ENCODE assay signal across 13 cellular contexts in genomic region chr17:45230787-45231480, GRCh38. TPM values are rescaled to one million over a fixed set of nuclear protein-coding genes. Genes with fewer than 3 reads are reported as not detected.
DNase-seq lines count a peak whose midpoint lies in the region; ATAC-seq, FAIRE-seq and TF ChIP-seq lines count a peak whose summit lies in the region.
"Had no signal": no experiment of that assay in that cellular context is flagged by ENCODE, and none has a peak within 500 bp of the region (broad histone marks: within the 10 kb centered on the region; RNA-seq: fewer than 3 reads in every experiment).

No MANE protein-coding gene starts in this region.

- peak overlapping the region; percentile 94 for H3K27ac Mint-ChIP-seq in activated CD4-positive, alpha-beta T cell treated with anti-CD3 and anti-CD28 coated beads, Interleukin-2, amount 10 ng/mL, durations not matched to agents 24 days and 14 days
- peak overlapping the region; percentile 100 for H3K27ac Mint-ChIP-seq in stimulated activated effector memory CD8-positive, alpha-beta T cell treated with anti-CD3 and anti-CD28 coated beads, Interleukin-12 subunit alpha, Interleukin-12 subunit beta, amount 100 ng/mL, for 72 hours

- H4K8ac ChIP-seq in H1 (ENCODE audit: extremely low read depth, insufficient read depth, low read length), result no peak overlapping the region

- 0 out of 2 replicates have a peak overlapping the region, but pooled peaks have one; percentile 18 for H2BK20ac ChIP-seq in H1 (ENCODE audit: low read length)

- H2BK5ac ChIP-seq in H1 (ENCODE audit: low read depth, low read length), result no peak overlapping the region

- no peak overlapping the region for H3K56ac ChIP-seq in H1 (replicated peaks; ENCODE audit: insufficient read length, low read depth, low read length)

- no peaks in the 10 kb centered on the region for H3K79me1 ChIP-seq in H1 (ENCODE audit: low read depth, low read length)

- H2BK120ac ChIP-seq in H1 (replicated peaks; ENCODE audit: low read depth, low read length), result no peak overlapping the region

- peaks cover 39% of the 10 kb centered on the region; the same call in 1 of the 2 replicates for H3F3A ChIP-seq in PC-9 (ENCODE audit: insufficient read depth, low read depth)

- no peak overlapping the region for H3K9ac ChIP-seq in H1 (replicated peaks in 1 of 4; ENCODE audit: extremely low read depth in 1 of 4, low read depth in 3 of 4, low read length in 3 of 4)

- H2BK12ac ChIP-seq in H1 (ENCODE audit: low read depth, low read length), result peak overlapping the region; percentile 68; the same call in 1 of the 2 replicates

- WGBS in H1 (ENCODE audit: extremely low coverage in 1 of 2, insufficient coverage in 1 of 2, insufficient read length in 1 of 2, insufficient replicate concordance in 2 of 2, low coverage in 1 of 2, low lambda C conversion rate in 2 of 2, missing lambda C conversion rate in 1 of 2), 2 experiments, result 76% methylated on average over 6 of the region's 12 CpGs; no CpG with 5 or more reads in 1 of the 2 experiments

- in situ Hi-C loops in KBM-7 (cut with MboI; ENCODE audit: low pct_unique_long_range_greater_than_20kb, low sequenced_read_pairs), result no loop called here

- TF ChIP-seq POLR2A in H1 (IDR thresholded peaks at IDR 0.05; ENCODE audit: control extremely low read depth in 1 of 2, low read depth in 2 of 2, low read length in 2 of 2), result no peak

- H3K27ac ChIP-seq in PC-9, result no peak overlapping the region
- no peak overlapping the region for H3K27ac ChIP-seq in H1 (ENCODE audit: low read depth, low read length)

- H3K9me2 ChIP-seq in PC-9 (ENCODE audit: insufficient read depth), result no peaks in the 10 kb centered on the region

- H2AFZ ChIP-seq in PC-9, result no peak overlapping the region
- H2AFZ ChIP-seq in H1 (ENCODE audit: low read length), result no peak overlapping the region

- TF ChIP-seq RAD21 in H1 (IDR thresholded peaks at IDR 0.05 in 1 of 2, conservative IDR thresholded peaks at IDR 0.05 in 1 of 2; ENCODE audit: low read depth in 2 of 2, low read length in 2 of 2), result no peak

- no peak for ATAC-seq in stimulated activated effector memory CD8-positive, alpha-beta T cell treated with anti-CD3 and anti-CD28 coated beads, Interleukin-12 subunit alpha, Interleukin-12 subunit beta, amount 100 ng/mL, for 72 hours
- ATAC-seq in HG03457 (IDR thresholded peaks at IDR 0.05; ENCODE audit: unreplicated experiment), result no peak

- TF ChIP-seq EP300 in H1 (IDR thresholded peaks at IDR 0.05; ENCODE audit: borderline replicate concordance in 1 of 2, low read depth in 2 of 2, low read length in 2 of 2), result no peak

- POLR2A ChIA-PET in PC-9 (lab: Charles Lee; ENCODE audit: unreplicated experiment), result interaction anchor here (0.5 to 1.0 kb wide), 4 partner anchors 47 to 441 kb away, joined by 3 to 15 read pairs (median 4); partner anchors contain the start of gene HEXIM1
- POLR2A ChIA-PET in H1 (lab: Charles Lee; ENCODE audit: partially characterized antibody), result interaction anchor here (0.7 to 2.8 kb wide), 8 partner anchors 10 to 82 kb away, joined by 3 to 18 read pairs (median 8); partner anchors contain the start of genes HEXIM1 and HEXIM2

- no peaks in the 10 kb centered on the region for H3K27me3 Mint-ChIP-seq in activated CD4-positive, alpha-beta T cell treated with anti-CD3 and anti-CD28 coated beads, Interleukin-2, amount 10 ng/mL, durations not matched to agents 24 days and 14 days

- peaks cover 7% of the 10 kb centered on the region; the same call in 1 of the 2 replicates for H3K79me2 ChIP-seq in PC-9 (ENCODE audit: low read depth)
- no peaks in the 10 kb centered on the region for H3K79me2 ChIP-seq in H1 (ENCODE audit: control insufficient read depth in 1 of 2, insufficient read depth in 2 of 2, low read length in 2 of 2)

- H2BK15ac ChIP-seq in H1 (ENCODE audit: low read length), result peak overlapping the region; percentile 72; the same call in 1 of the 2 replicates

- H3K4me1 ChIP-seq in PC-9 (replicated peaks; ENCODE audit: insufficient read depth) (peaks cover 43% of the 10 kb centered on the region), H1 (replicated peaks in 1 of 4; ENCODE audit: control insufficient read depth in 3 of 4, insufficient read depth in 4 of 4, low read length in 3 of 4) (peaks cover 8 to 30% (median 17%) of the 10 kb centered on the region in 4 experiments)

- H3K27me3 ChIP-seq in PC-9 (ENCODE audit: insufficient read depth, low read depth) (no peaks in the 10 kb centered on the region), H1 (replicated peaks in 1 of 4; ENCODE audit: control insufficient read depth in 3 of 4, extremely low read depth in 1 of 4, insufficient read depth in 3 of 4, low read length in 3 of 4) (peaks cover 0 to 5% (median under 1%) of the 10 kb centered on the region in 4 experiments; a peak in 2 of 7 replicates)

- BruUV-seq in PC-9 (replicated peaks; lab: Mats Ljungman, UMichigan), result no TSS peak

- H4K20me1 ChIP-seq in PC-9 (ENCODE audit: insufficient read depth), result no peaks in the 10 kb centered on the region
- peaks cover 0 to 3% of the 10 kb centered on the region in 2 experiments for H4K20me1 ChIP-seq in H1 (replicated peaks in 1 of 2; ENCODE audit: control insufficient read depth in 1 of 2, insufficient read depth in 2 of 2, low read length in 2 of 2)

- intact Hi-C loops in activated CD4-positive, alpha-beta T cell treated with anti-CD3 and anti-CD28 coated beads, Interleukin-2, amount 10 ng/mL, durations not matched to agents 24 days and 14 days (cut with micrococcal nuclease), result no loop called here
- intact Hi-C loops in PC-9 (cut with micrococcal nuclease; ENCODE audit: unreplicated experiment), result no loop called here

- peak overlapping the region; percentile 56 for H3K4me2 ChIP-seq in PC-9
- no peak overlapping the region for H3K4me2 ChIP-seq in H1 (ENCODE audit: insufficient read depth in 1 of 2, low read depth in 2 of 2, low read length in 2 of 2)

- no peak for TF ChIP-seq CTCF in PC-9 (conservative IDR thresholded peaks at IDR 0.05)
- no peak for TF ChIP-seq CTCF in H1 (IDR thresholded peaks at IDR 0.05; ENCODE audit: control extremely low read depth in 1 of 3, insufficient read depth in 1 of 3, low read depth in 1 of 3, low read length in 3 of 3)

- H3K4ac ChIP-seq in H1 (replicated peaks; ENCODE audit: insufficient read length, low read depth, low read length), result no peak overlapping the region

- H3K23ac ChIP-seq in H1 (ENCODE audit: insufficient read length), result no peak overlapping the region

- no peaks in the 10 kb centered on the region for H3K23me2 ChIP-seq in H1 (ENCODE audit: low read depth, low read length)

- no peak for FAIRE-seq in H1 (lab: Jason Lieb, UNC)
- FAIRE-seq: frontal cortex, HTR-8/SVneo, urothelium cell line had no signal

- CTCF ChIA-PET in PC-9 (lab: Charles Lee), result interaction anchor here (0.6 to 5.4 kb wide), 6 partner anchors 9 to 96 kb away, joined by 3 to 31 read pairs (median 10); partner anchors contain the start of gene ACBD4
- CTCF ChIA-PET in H1 (lab: Charles Lee; ENCODE audit: partially characterized antibody), result interaction anchor here (0.7 to 22.1 kb wide), 30 partner anchors 9 to 205 kb away, joined by 3 to 362 read pairs (median 5); partner anchors contain the start of genes ACBD4, FMNL1 and MAP3K14

- peak; percentile 62 for DNase-seq in activated CD4-positive, alpha-beta T cell treated with anti-CD3 and anti-CD28 coated beads, Interleukin-2, amount 10 ng/mL, durations not matched to agents 24 days and 14 days
- DNase-seq in activated CD4-positive, alpha-beta T cell treated with anti-CD3 and anti-CD28 coated beads for 48 hours, result no peak
- DNase-seq in PC-9 (peak; percentile 51 to 62), H1 (ENCODE audit: low read depth in 1 of 2, low spot score in 2 of 2) (no peak), NCI-H2196 treated with DMSO at 0.1 percent for 48 hours (lab: John Stamatoyannopoulos, UW; ENCODE audit: unreplicated experiment) (no peak), KBM-7 (no peak)
- DNase-seq in stimulated activated effector memory CD8-positive, alpha-beta T cell treated with anti-CD3 and anti-CD28 coated beads, Interleukin-12 subunit alpha, Interleukin-12 subunit beta, amount 100 ng/mL, for 72 hours (ENCODE audit: low spot score in 2 of 2), result no peak
- DNase-seq: activated CD4-positive, alpha-beta T cell treated with anti-CD3 and anti-CD28 coated beads, Interleukin-2, amount 50 U/mL, for 1 hour had no signal

- H3K9me3 ChIP-seq in PC-9 (ENCODE audit: insufficient read depth, low read depth), result no peaks in the 10 kb centered on the region
- no peaks in the 10 kb centered on the region for H3K9me3 ChIP-seq in H1 (ENCODE audit: insufficient read depth in 2 of 2, low read depth in 1 of 2, low read length in 1 of 2)

- no peaks in the 10 kb centered on the region for H3K9me3 Mint-ChIP-seq in activated CD4-positive, alpha-beta T cell treated with anti-CD3 and anti-CD28 coated beads, Interleukin-2, amount 10 ng/mL, durations not matched to agents 24 days and 14 days
- H3K9me3 Mint-ChIP-seq in stimulated activated effector memory CD8-positive, alpha-beta T cell treated with anti-CD3 and anti-CD28 coated beads, Interleukin-12 subunit alpha, Interleukin-12 subunit beta, amount 100 ng/mL, for 72 hours, result no peaks in the 10 kb centered on the region

- H3K36me3 Mint-ChIP-seq in activated CD4-positive, alpha-beta T cell treated with anti-CD3 and anti-CD28 coated beads, Interleukin-2, amount 10 ng/mL, durations not matched to agents 24 days and 14 days (ENCODE audit: low read depth), result peaks cover 54% of the 10 kb centered on the region
- peaks cover 98% of the 10 kb centered on the region for H3K36me3 Mint-ChIP-seq in stimulated activated effector memory CD8-positive, alpha-beta T cell treated with anti-CD3 and anti-CD28 coated beads, Interleukin-12 subunit alpha, Interleukin-12 subunit beta, amount 100 ng/mL, for 72 hours

- H2AK5ac ChIP-seq in H1 (ENCODE audit: low read depth, low read length), result no peak overlapping the region

- H3K4me3 Mint-ChIP-seq in activated CD4-positive, alpha-beta T cell treated with anti-CD3 and anti-CD28 coated beads, Interleukin-2, amount 10 ng/mL, durations not matched to agents 24 days and 14 days, result peak overlapping the region; percentile 99
- peak overlapping the region; percentile 91 for H3K4me3 Mint-ChIP-seq in stimulated activated effector memory CD8-positive, alpha-beta T cell treated with anti-CD3 and anti-CD28 coated beads, Interleukin-12 subunit alpha, Interleukin-12 subunit beta, amount 100 ng/mL, for 72 hours

- peak overlapping the region; percentile 78; the same call in 1 of the 2 replicates for H3K18ac ChIP-seq in H1 (ENCODE audit: extremely low read depth, low read length)

- no peak overlapping the region for H4K5ac ChIP-seq in H1 (ENCODE audit: insufficient read length, low read depth, low read length)

- no peak overlapping the region for H4K91ac ChIP-seq in H1 (replicated peaks; ENCODE audit: insufficient read length, low read length)

- H3K14ac ChIP-seq in H1 (ENCODE audit: insufficient read length), result no peak overlapping the region

- H3K4me3 ChIP-seq in PC-9, result no peak overlapping the region
- no peak overlapping the region for H3K4me3 ChIP-seq in H1 (ENCODE audit: extremely low read depth in 1 of 4, insufficient read depth in 2 of 4, low read depth in 3 of 4, low read length in 4 of 4)

- peaks cover 87% of the 10 kb centered on the region for H3K4me1 Mint-ChIP-seq in activated CD4-positive, alpha-beta T cell treated with anti-CD3 and anti-CD28 coated beads, Interleukin-2, amount 10 ng/mL, durations not matched to agents 24 days and 14 days
- H3K4me1 Mint-ChIP-seq in stimulated activated effector memory CD8-positive, alpha-beta T cell treated with anti-CD3 and anti-CD28 coated beads, Interleukin-12 subunit alpha, Interleukin-12 subunit beta, amount 100 ng/mL, for 72 hours, result peaks cover 98% of the 10 kb centered on the region

- H3K36me3 ChIP-seq in PC-9 (ENCODE audit: low read depth) (no peaks in the 10 kb centered on the region), H1 (ENCODE audit: control insufficient read depth in 2 of 4, insufficient read depth in 4 of 4, low read length in 3 of 4) (no peaks in the 10 kb centered on the region)

RNA-seq across cellular contexts. Expression of gene FMNL1, which starts 9.2 kb away (rescaled TPM):
- 325 and 329 TPM in 2 replicates for total RNA-seq in activated CD4-positive, alpha-beta T cell treated with anti-CD3 and anti-CD28 coated beads, Interleukin-2, amount 10 ng/mL, durations not matched to agents 24 days and 14 days
- 12.9 and 18.7 TPM in 2 replicates for total RNA-seq in PC-9 (2021)
- total RNA-seq in H1 (2021; fragmentation: NEBNext Ultra II Directional; extraction: Animal tissue kit (Norgen Biotek cat#: 25700)), result 8.6 and 9.8 TPM in 2 replicates
- polyA plus RNA-seq in H1 (2011; rRNA removed), result 2.5 and 5.3 TPM in 2 replicates
- 3.5 TPM for polyA plus RNA-seq in H1 (2011; cell fraction: cytosol; rRNA removed)
- polyA plus RNA-seq in H1 (2011; cell fraction: nucleus; rRNA removed), result 17.2 TPM
- 6.9 to 11.7 TPM (median 8.4 TPM) in 4 replicates for polyA plus RNA-seq in H1 (2012, experiment 1 of 2)
- polyA plus RNA-seq in H1 (2012, experiment 2 of 2), result 7.1 TPM
- polyA plus RNA-seq in H1 (2013, experiment 1 of 2), result 6.8 TPM
- 7.0 TPM for polyA plus RNA-seq in H1 (2013, experiment 2 of 2)
- 1.9 and 2.8 TPM in 2 replicates for polyA minus RNA-seq in H1 (2011; rRNA and poly(A)+ RNA removed)
- 3.7 TPM for polyA minus RNA-seq in H1 (2011; cell fraction: cytosol; rRNA and poly(A)+ RNA removed)
- 6.9 TPM for polyA minus RNA-seq in H1 (2011; cell fraction: nucleus; rRNA and poly(A)+ RNA removed)

RNA-seq across cellular contexts. Expression of gene SPATA32, which starts 31.0 kb away (rescaled TPM):
- total RNA-seq in activated CD4-positive, alpha-beta T cell treated with anti-CD3 and anti-CD28 coated beads, Interleukin-2, amount 10 ng/mL, durations not matched to agents 24 days and 14 days, result 0.28 and 0.40 TPM in 2 replicates
- total RNA-seq in PC-9 (2021), result 0.35 and 0.48 TPM in 2 replicates
- not detected in 2 replicates for total RNA-seq in H1 (2021; fragmentation: NEBNext Ultra II Directional; extraction: Animal tissue kit (Norgen Biotek cat#: 25700))
- 0.11 and 0.24 TPM in 2 replicates for polyA plus RNA-seq in H1 (2011; rRNA removed)
- 0.19 TPM for polyA plus RNA-seq in H1 (2011; cell fraction: cytosol; rRNA removed)
- polyA plus RNA-seq in H1 (2011; cell fraction: nucleus; rRNA removed), result 0.31 TPM
- polyA plus RNA-seq in H1 (2012, experiment 1 of 2), result 0.15 to 0.52 TPM (median 0.28 TPM) in 3 of 4 replicates, not detected in the other
- polyA plus RNA-seq in H1 (2012, experiment 2 of 2), result 0.13 TPM
- polyA plus RNA-seq in H1 (2013, experiment 1 of 2), result not detected
- 0.06 TPM for polyA plus RNA-seq in H1 (2013, experiment 2 of 2)
- 0.27 and 0.38 TPM in 2 replicates for polyA minus RNA-seq in H1 (2011; rRNA and poly(A)+ RNA removed)
- polyA minus RNA-seq in H1 (2011; cell fraction: cytosol; rRNA and poly(A)+ RNA removed), result not detected
- polyA minus RNA-seq in H1 (2011; cell fraction: nucleus; rRNA and poly(A)+ RNA removed), result not detected
- total RNA-seq: frontal cortex, pulmonary artery endothelial cell had no signal

Comparison
In these comparisons a context has a peak if more than half of its experiments do, and no peak if none do; other contexts are left out.
1. DNase-seq: peak in activated CD4-positive, alpha-beta T cell treated with anti-CD3 and anti-CD28 coated beads, Interleukin-2, amount 10 ng/mL, durations not matched to agents 24 days and 14 days (single experiment) and PC-9 (2 of 2); none in activated CD4-positive, alpha-beta T cell treated with anti-CD3 and anti-CD28 coated beads for 48 hours (single experiment), H1 (0 of 2), stimulated activated effector memory CD8-positive, alpha-beta T cell treated with anti-CD3 and anti-CD28 coated beads, Interleukin-12 subunit alpha, Interleukin-12 subunit beta, amount 100 ng/mL, for 72 hours (0 of 2), NCI-H2196 treated with DMSO at 0.1 percent for 48 hours (single experiment) and KBM-7 (single experiment).
2. RNA of gene FMNL1, which starts 9.2 kb away (total RNA-seq): 325 to 329 TPM in activated CD4-positive, alpha-beta T cell treated with anti-CD3 and anti-CD28 coated beads, Interleukin-2, amount 10 ng/mL, durations not matched to agents 24 days and 14 days; 12.9 to 18.7 TPM in PC-9 and 8.6 to 9.8 TPM in H1; every median in the first group is over 10 times any median in the second.